Comparison of ENCODE assay signal across 10 cellular contexts in the genomic region with DNA sequence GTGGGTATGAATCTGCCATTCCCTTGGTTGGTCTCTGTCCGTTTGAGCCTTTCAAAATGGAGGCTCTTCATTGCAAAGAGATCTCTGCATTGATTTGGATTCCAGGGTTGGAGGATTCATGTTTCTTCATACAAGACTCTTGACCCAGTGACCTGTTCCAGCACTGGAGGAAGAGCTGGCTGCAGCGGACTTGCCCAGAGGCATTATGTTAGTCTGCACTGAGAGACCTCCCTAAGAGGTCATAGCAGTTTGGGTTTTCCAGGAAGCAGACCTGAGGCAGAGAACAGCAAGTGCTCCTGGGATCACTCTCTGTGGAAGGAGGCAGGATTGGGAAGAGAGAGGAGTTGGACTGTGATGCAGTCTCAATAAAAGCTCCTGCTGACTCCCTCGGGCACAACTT. TPM values are rescaled to one million over a fixed set of nuclear protein-coding genes. Genes with fewer than 3 reads are reported as not detected.
"Had no signal": no experiment of that assay in that cellular context is flagged by ENCODE, and none has a peak within 500 bp of the region (broad histone marks: within the 10 kb centered on the region; RNA-seq: fewer than 3 reads in every experiment).

No MANE protein-coding gene starts in this region.

- H3K27ac Mint-ChIP-seq: GM23338, H9, HFFc6 had no signal

- H3K4me3 ChIP-seq: GM23248, GM23338, HAP-1 had no signal

- DNase-seq: GM23248, GOT3, H7, H9, HCEC 1CT, HFFc6 had no signal

- H3K27ac ChIP-seq: GM23248 had no signal

- ATAC-seq: GM23338, HCT116 had no signal

- H3K9me3 Mint-ChIP-seq: H9, HFFc6 had no signal

- H3K36me3 ChIP-seq: HAP-1 had no signal

- H3K4me1 ChIP-seq: HAP-1 had no signal

- H3K4me3 Mint-ChIP-seq: GM23338, H9, HFFc6 had no signal

- H3K9me3 ChIP-seq: HAP-1 had no signal

RNA-seq across cellular contexts. Expression of a gene that starts 57.7 kb away (rescaled TPM):
- total RNA-seq: GM23248, GM23338, H4, HFFc6 had no signal
- polyA plus RNA-seq: GM23248, GM23338 had no signal
